In the genomic region with DNA sequence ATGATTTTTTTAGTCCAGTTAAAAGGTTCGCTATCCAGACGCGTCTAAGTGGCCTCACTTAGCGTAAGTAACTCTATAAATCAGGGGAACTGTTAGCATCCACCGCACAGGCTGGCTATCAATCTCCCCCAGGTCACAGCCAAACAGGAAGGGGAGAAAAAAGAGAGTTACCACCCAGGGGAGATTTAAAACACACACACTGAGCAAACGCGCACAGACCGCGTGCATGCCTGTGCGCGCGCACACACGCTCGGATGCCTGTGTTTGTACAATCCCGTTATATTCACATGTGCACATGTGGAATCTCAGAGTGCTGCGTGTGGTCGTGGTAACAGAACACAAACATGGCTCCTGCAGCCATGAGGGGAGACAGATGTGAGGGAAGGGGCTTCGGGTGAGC, we compare ENCODE assay signal across 15 cellular contexts.
DNase-seq lines count a peak whose midpoint lies in the region; ATAC-seq, FAIRE-seq and TF ChIP-seq lines count a peak whose summit lies in the region.
"Had no signal": no experiment of that assay in that cellular context is flagged by ENCODE, and none has a peak within 500 bp of the region (broad histone marks: within the 10 kb centered on the region; RNA-seq: fewer than 3 reads in every experiment).

No MANE protein-coding gene starts in this region.

- no peak overlapping the region for H3K4me3 ChIP-seq in left ventricle myocardium inferior
- H3K4me3 ChIP-seq in bronchial epithelial cell (ENCODE audit: low read depth, low read length) = no peak overlapping the region
- H3K4me3 ChIP-seq: thoracic aorta had no signal

- peak; percentile 72 for FAIRE-seq in bronchial epithelial cell (lab: Jason Lieb, UNC)
- FAIRE-seq: colon, D721Med had no signal

- H3K9me3 Mint-ChIP-seq in nephron = no peaks in the 10 kb centered on the region
- H3K9me3 Mint-ChIP-seq: naive thymus-derived CD8-positive, alpha-beta T cell had no signal

- H3K27me3 ChIP-seq in left ventricle myocardium inferior (ENCODE audit: low read depth) = no peaks in the 10 kb centered on the region
- H3K27me3 ChIP-seq in bronchial epithelial cell (ENCODE audit: control insufficient read depth, insufficient read depth, low read length) = no peaks in the 10 kb centered on the region

- no peaks in the 10 kb centered on the region for H3K9me3 ChIP-seq in left ventricle myocardium inferior (replicated peaks)
- H3K9me3 ChIP-seq: thoracic aorta had no signal

- H3K4me1 Mint-ChIP-seq in nephron = peaks cover 64% of the 10 kb centered on the region

- no peak for TF ChIP-seq POLR2A in erythroblast (IDR thresholded peaks at IDR 0.05; ENCODE audit: low read length)

- H3K36me3 ChIP-seq in left ventricle myocardium inferior (no peaks in the 10 kb centered on the region), bronchial epithelial cell (ENCODE audit: control insufficient read depth, insufficient read depth, low read length) (peaks cover 3% of the 10 kb centered on the region)
- H3K36me3 ChIP-seq: thoracic aorta had no signal

- H3K4me1 ChIP-seq in left ventricle myocardium inferior = peaks cover 99% of the 10 kb centered on the region

- intact Hi-C loops in left ventricle myocardium inferior (cut with micrococcal nuclease) = no loop called here
- intact Hi-C loops in Right ventricle myocardium superior (cut with DNase I) = no loop called here

- TF ChIP-seq CTCF in left ventricle myocardium inferior (IDR thresholded peaks at IDR 0.05; ENCODE audit: borderline replicate concordance) = no peak
- no peak for TF ChIP-seq CTCF in bronchial epithelial cell (IDR thresholded peaks at IDR 0.05; ENCODE audit: insufficient read depth, low read length, severe bottlenecking)
- TF ChIP-seq CTCF in nephron (IDR thresholded peaks at IDR 0.05; ENCODE audit: unreplicated experiment in 3 of 3) = no peak

- DNase-seq in left ventricle myocardium inferior (no peak), Right ventricle myocardium superior (no peak), bronchial epithelial cell (ENCODE audit: low read depth) (peak; percentile 33), GM03348 (ENCODE audit: low spot score) (no peak), activated gamma-delta T cell treated with Interleukin-2 at 50 U/mL for 16 hours (no peak), erythroblast (lab: John Stamatoyannopoulos, UW) (no peak)
- DNase-seq: hypothalamus; left cardiac atrium; naive thymus-derived CD8-positive, alpha-beta T cell; NCI-H226 had no signal

- no peak for ATAC-seq in Right ventricle myocardium superior (ENCODE audit: poor library complexity)
- no peak for ATAC-seq in GM18861 (IDR thresholded peaks at IDR 0.05; ENCODE audit: unreplicated experiment)
- ATAC-seq: naive thymus-derived CD8-positive, alpha-beta T cell had no signal

- peak overlapping the region; percentile 50 to 89 (median 71) for H3K27ac Mint-ChIP-seq in nephron

- H3K4me3 Mint-ChIP-seq in nephron = peak overlapping the region; percentile 64 to 72 (median 66)
- H3K4me3 Mint-ChIP-seq: naive thymus-derived CD8-positive, alpha-beta T cell had no signal

- H3K36me3 Mint-ChIP-seq in nephron (ENCODE audit: low read depth) = no peaks in the 10 kb centered on the region
- H3K36me3 Mint-ChIP-seq: naive thymus-derived CD8-positive, alpha-beta T cell had no signal

- peaks cover 37% of the 10 kb centered on the region for H3K27me3 Mint-ChIP-seq in nephron (ENCODE audit: low read depth)
- H3K27me3 Mint-ChIP-seq: naive thymus-derived CD8-positive, alpha-beta T cell had no signal

- peak overlapping the region; percentile 38 for H3K27ac ChIP-seq in left ventricle myocardium inferior (replicated peaks)
- H3K27ac ChIP-seq: thoracic aorta had no signal
